ENCODE assay signal across 9 cellular contexts in genomic region chr19:3065675-3066357, GRCh38. TPM values are rescaled to one million over a fixed set of nuclear protein-coding genes. Genes with fewer than 3 reads are reported as not detected.
DNase-seq lines count a peak whose midpoint lies in the region; ATAC-seq and TF ChIP-seq lines count a peak whose summit lies in the region.
"Had no signal": no experiment of that assay in that cellular context is flagged by ENCODE, and none has a peak within 500 bp of the region (broad histone marks: within the 10 kb centered on the region; RNA-seq: fewer than 3 reads in every experiment).

No MANE protein-coding gene starts in this region.

- H3K9me3 ChIP-seq in body of pancreas: no peaks in the 10 kb centered on the region

- intact Hi-C loops in body of pancreas (cut with DNase I): no loop called here

- no peak overlapping the region for H3K4me3 ChIP-seq in body of pancreas

- ATAC-seq in GM19351 (IDR thresholded peaks at IDR 0.05; ENCODE audit: unreplicated experiment) (peak; percentile 50), HG03439 (IDR thresholded peaks at IDR 0.05; ENCODE audit: unreplicated experiment) (peak; percentile 55), body of pancreas (peak; percentile 38)
- ATAC-seq: foreskin keratinocyte had no signal

- 30 to 41% methylated on average over 8 to 15 of the region's 15 CpGs for WGBS in body of pancreas, 2 donors

- DNase-seq in DMS53 (lab: John Stamatoyannopoulos, UW): peak; percentile 85
- peak; percentile 56 to 77 (median 74) for DNase-seq in body of pancreas
- no peak for DNase-seq in stimulated activated CD4-positive, alpha-beta T cell treated with anti-CD3 and anti-CD28 coated beads, Interleukin-2, amount 100 ng/mL, for 24 hours
- DNase-seq in stimulated activated CD4-positive, alpha-beta T cell treated with anti-CD3 and anti-CD28 coated beads, Interleukin-2, amount 100 ng/mL, for 48 hours: no peak
- DNase-seq in activated CD4-positive, alpha-beta T cell treated with anti-CD3 and anti-CD28 coated beads, Interleukin-2, amount 50 U/mL, for 48 hours: no peak
- DNase-seq in stimulated activated CD8-positive, alpha-beta memory T cell treated with anti-CD3 and anti-CD28 coated beads, Interleukin-4, amount 100 ng/mL, for 48 hours: no peak
- DNase-seq: foreskin keratinocyte had no signal

- no peaks in the 10 kb centered on the region for H3K27me3 ChIP-seq in body of pancreas
- H3K27me3 ChIP-seq: foreskin keratinocyte had no signal

- H3K4me1 ChIP-seq in body of pancreas: peaks cover 34% of the 10 kb centered on the region
- H3K4me1 ChIP-seq: foreskin keratinocyte had no signal

- TF ChIP-seq POLR2A in body of pancreas (IDR thresholded peaks at IDR 0.05): peak in 1 of 3 donors; percentile 17

- peak in 1 of 7 experiments; percentile 14 for TF ChIP-seq CTCF in body of pancreas (IDR thresholded peaks at IDR 0.05)

- H3K27ac ChIP-seq in body of pancreas: peak overlapping the region; percentile 56 to 80 (median 78)
- H3K27ac ChIP-seq: foreskin keratinocyte had no signal

- no peaks in the 10 kb centered on the region for H3K36me3 ChIP-seq in body of pancreas (replicated peaks in 1 of 2; ENCODE audit: insufficient read depth in 1 of 2, low read depth in 2 of 2)

RNA-seq across cellular contexts. Expression of gene TLE5, which starts 3.5 kb away (rescaled TPM):
- total RNA-seq in body of pancreas: 100 to 1,000 TPM; 166 to 254 TPM

RNA-seq across cellular contexts. Expression of gene GNA11, which starts 28.3 kb away (rescaled TPM):
- total RNA-seq in body of pancreas: 10 to 100 TPM; 27.2 to 37.2 TPM

RNA-seq across cellular contexts. Expression of gene TLE2, which starts 36.7 kb away (rescaled TPM):
- 10 to 100 TPM; 34.5 to 45.2 TPM for total RNA-seq in body of pancreas

Comparison
In these comparisons a context has a peak if more than half of its experiments do, and no peak if none do; other contexts are left out.
1. DNase-seq: peak in DMS53 (single experiment) and body of pancreas (4 of 4); none in stimulated activated CD4-positive, alpha-beta T cell treated with anti-CD3 and anti-CD28 coated beads, Interleukin-2, amount 100 ng/mL, for 24 hours (0 of 2), stimulated activated CD4-positive, alpha-beta T cell treated with anti-CD3 and anti-CD28 coated beads, Interleukin-2, amount 100 ng/mL, for 48 hours (0 of 2), activated CD4-positive, alpha-beta T cell treated with anti-CD3 and anti-CD28 coated beads, Interleukin-2, amount 50 U/mL, for 48 hours (0 of 2) and stimulated activated CD8-positive, alpha-beta memory T cell treated with anti-CD3 and anti-CD28 coated beads, Interleukin-4, amount 100 ng/mL, for 48 hours (single experiment).
2. Peak in every context shown above with its lines, with median percentiles within 50 percentile points of each other: ATAC-seq.